15 cellular contexts compared by ENCODE assay signal in genomic region chr14:104867371-104868059, GRCh38. TPM values are rescaled to one million over a fixed set of nuclear protein-coding genes. Genes with fewer than 3 reads are reported as not detected.
A peak's percentile ranks its signal among the peaks of the same experiment; 100 is the strongest.
DNase-seq lines count a peak whose midpoint lies in the region; ATAC-seq, FAIRE-seq and TF ChIP-seq lines count a peak whose summit lies in the region.
"Had no signal": no experiment of that assay in that cellular context is flagged by ENCODE, and none has a peak within 500 bp of the region (broad histone marks: within the 10 kb centered on the region; RNA-seq: fewer than 3 reads in every experiment).

No MANE protein-coding gene starts in this region.

- H3K27ac ChIP-seq in H9 (ENCODE audit: insufficient read length, low read depth, low read length) = no peak overlapping the region
- H3K27ac ChIP-seq in H1 (ENCODE audit: low read depth, low read length) = no peak overlapping the region
- no peak overlapping the region for H3K27ac ChIP-seq in neuronal stem cell (replicated peaks; ENCODE audit: low read length)

- H3K79me1 ChIP-seq in H9 (ENCODE audit: insufficient read depth, low read depth, low read length, poor library complexity, severe bottlenecking) = no peaks in the 10 kb centered on the region
- peaks cover 31% of the 10 kb centered on the region for H3K79me1 ChIP-seq in H1 (ENCODE audit: low read depth, low read length)
- H3K79me1 ChIP-seq in neuronal stem cell (ENCODE audit: low read depth, low read length) = peaks cover 18% of the 10 kb centered on the region

- peaks cover 4% of the 10 kb centered on the region; the same call in 1 of the 2 replicates for H3K4me1 ChIP-seq in H9 (ENCODE audit: insufficient read depth, low read length)
- peaks cover 0 to 22% (median 13%) of the 10 kb centered on the region in 4 experiments; a peak in 6 of 7 replicates for H3K4me1 ChIP-seq in H1 (replicated peaks in 1 of 4; ENCODE audit: control insufficient read depth in 3 of 4, insufficient read depth in 4 of 4, low read length in 3 of 4)
- H3K4me1 ChIP-seq in neuronal stem cell (ENCODE audit: control insufficient read depth in 2 of 2, insufficient read depth in 1 of 2, low read depth in 1 of 2, low read length in 2 of 2) = peaks cover 6 to 12% of the 10 kb centered on the region in 2 donors

- no peak for TF ChIP-seq EP300 in H1 (IDR thresholded peaks at IDR 0.05; ENCODE audit: borderline replicate concordance in 1 of 2, low read depth in 2 of 2, low read length in 2 of 2)

- H2AFZ ChIP-seq in H9 (ENCODE audit: low read length) (no peak overlapping the region), H1 (ENCODE audit: low read length) (no peak overlapping the region), neuronal stem cell (ENCODE audit: low read length) (no peak overlapping the region)

- no peak overlapping the region for H2AK5ac ChIP-seq in H9 (ENCODE audit: insufficient read length, low read length)
- H2AK5ac ChIP-seq in H1 (ENCODE audit: low read depth, low read length) = no peak overlapping the region
- peak overlapping the region; percentile 92 for H2AK5ac ChIP-seq in neuronal stem cell (ENCODE audit: low read depth, low read length)

- peak; percentile 5 for DNase-seq in activated CD4-positive, alpha-beta T cell treated with anti-CD3 and anti-CD28 coated beads for 36 hours
- DNase-seq in activated CD4-positive, alpha-beta T cell treated with anti-CD3 and anti-CD28 coated beads for 48 hours = no peak
- no peak for DNase-seq in H9
- DNase-seq in H1 (ENCODE audit: low read depth in 1 of 2, low spot score in 2 of 2) = no peak
- DNase-seq in neuronal stem cell (ENCODE audit: low spot score) = no peak
- no peak for DNase-seq in D721Med (ENCODE audit: insufficient read length, low spot score)
- DNase-seq in amygdala (lab: John Stamatoyannopoulos, UW) = no peak
- no peak for DNase-seq in NCI-H2196 treated with DMSO at 0.1 percent for 48 hours (lab: John Stamatoyannopoulos, UW; ENCODE audit: unreplicated experiment)
- DNase-seq: activated CD4-positive, CD25-positive, alpha-beta regulatory T cell treated with anti-CD3 and anti-CD28 coated beads, Interleukin-2, amount 50 U/mL, for 72 hours; activated gamma-delta T cell treated with Interleukin-2 at 50 U/mL for 16 hours; DND-41; NCI-H187 had no signal

- H3K23ac ChIP-seq in H9 (ENCODE audit: insufficient read length, low read depth, low read length) (no peak overlapping the region), H1 (ENCODE audit: insufficient read length) (no peak overlapping the region), neuronal stem cell (ENCODE audit: low read depth, low read length, poor library complexity) (peak overlapping the region; percentile 85)

- no peak overlapping the region for H4K91ac ChIP-seq in H9 (ENCODE audit: insufficient read length, low read depth, low read length)
- no peak overlapping the region for H4K91ac ChIP-seq in H1 (replicated peaks; ENCODE audit: insufficient read length, low read length)
- no peak overlapping the region for H4K91ac ChIP-seq in neuronal stem cell (ENCODE audit: low read depth, low read length, poor library complexity)

- H2BK20ac ChIP-seq in H9 (ENCODE audit: low read depth, low read length, poor library complexity, severe bottlenecking) = no peak overlapping the region
- H2BK20ac ChIP-seq in H1 (ENCODE audit: low read length) = no peak overlapping the region

- no peaks in the 10 kb centered on the region for H4K20me1 ChIP-seq in H9 (ENCODE audit: control insufficient read depth, insufficient read depth, insufficient read length)
- peaks cover 31 to 46% of the 10 kb centered on the region in 2 experiments for H4K20me1 ChIP-seq in H1 (replicated peaks in 1 of 2; ENCODE audit: control insufficient read depth in 1 of 2, insufficient read depth in 2 of 2, low read length in 2 of 2)

- no peak for FAIRE-seq in H1 (lab: Jason Lieb, UNC)
- FAIRE-seq in D721Med (lab: Jason Lieb, UNC) = no peak
- FAIRE-seq: colon, K562 had no signal

- no peak for TF ChIP-seq RAD21 in H1 (IDR thresholded peaks at IDR 0.05 in 1 of 2, conservative IDR thresholded peaks at IDR 0.05 in 1 of 2; ENCODE audit: low read depth in 2 of 2, low read length in 2 of 2)

- H2BK12ac ChIP-seq in H9 (ENCODE audit: insufficient read length, low read depth, low read length) (no peak overlapping the region), H1 (ENCODE audit: low read depth, low read length) (peak overlapping the region; percentile 27; the same call in 1 of the 2 replicates), neuronal stem cell (ENCODE audit: low read length) (peak overlapping the region; percentile 41)

- H3K4me2 ChIP-seq in H9 (ENCODE audit: insufficient read depth, insufficient read length, low read length) (no peak overlapping the region), H1 (ENCODE audit: insufficient read depth in 1 of 2, low read depth in 2 of 2, low read length in 2 of 2) (no peak overlapping the region; a peak in 1 of 4 replicates), neuronal stem cell (ENCODE audit: insufficient read depth, low read length, poor library complexity, severe bottlenecking) (no peak overlapping the region)

- H3K9me3 Mint-ChIP-seq in activated CD4-positive, alpha-beta T cell treated with anti-CD3 and anti-CD28 coated beads for 36 hours (ENCODE audit: low read depth) = no peaks in the 10 kb centered on the region
- H3K9me3 Mint-ChIP-seq in H9 = no peaks in the 10 kb centered on the region; a peak in 2 of 5 replicates

- POLR2A ChIA-PET in activated CD4-positive, alpha-beta T cell treated with anti-CD3 and anti-CD28 coated beads for 36 hours (lab: Charles Lee) = no interaction called here
- POLR2A ChIA-PET in H1 (lab: Charles Lee; ENCODE audit: partially characterized antibody) = interaction anchor here (0.5 to 1.4 kb wide), 5 partner anchors 14 to 39 kb away, joined by 3 to 8 read pairs (median 4); no protein-coding TSS in a partner anchor

- H3K4ac ChIP-seq in H9 (ENCODE audit: low read depth, low read length) = no peak overlapping the region
- H3K4ac ChIP-seq in H1 (replicated peaks; ENCODE audit: insufficient read length, low read depth, low read length) = no peak overlapping the region
- H3K4ac ChIP-seq in neuronal stem cell (ENCODE audit: low read length) = no peak overlapping the region

- H3K9me3 ChIP-seq in H9 (ENCODE audit: control insufficient read depth, low read depth, low read length) (no peaks in the 10 kb centered on the region), H1 (ENCODE audit: insufficient read depth in 2 of 2, low read depth in 1 of 2, low read length in 1 of 2) (no peaks in the 10 kb centered on the region), neuronal stem cell (replicated peaks in 1 of 2; ENCODE audit: control insufficient read depth in 2 of 2, insufficient read depth in 1 of 2, low read depth in 1 of 2, low read length in 2 of 2) (no peaks in the 10 kb centered on the region)
- H3K9me3 ChIP-seq: HAP-1 had no signal

- TF ChIP-seq CTCF in H9 (conservative IDR thresholded peaks at IDR 0.05) (no peak), H1 (IDR thresholded peaks at IDR 0.05; ENCODE audit: control extremely low read depth in 1 of 3, insufficient read depth in 1 of 3, low read depth in 1 of 3, low read length in 3 of 3) (no peak), D721Med (IDR thresholded peaks at IDR 0.05; ENCODE audit: insufficient read depth, missing control alignments) (no peak)

- CTCF ChIA-PET in activated CD4-positive, alpha-beta T cell treated with anti-CD3 and anti-CD28 coated beads for 36 hours (lab: Charles Lee) = interaction anchor here (0.5 to 1.1 kb wide), 3 partner anchors 41 to 101 kb away, joined by 3 to 5 read pairs (median 3); no protein-coding TSS in a partner anchor
- CTCF ChIA-PET in H1 (lab: Charles Lee; ENCODE audit: partially characterized antibody) = interaction anchor here (0.6 to 2.3 kb wide), 10 partner anchors 9 to 103 kb away, joined by 3 to 9 read pairs (median 4); no protein-coding TSS in a partner anchor

- H3K9ac ChIP-seq in H9 (ENCODE audit: extremely low read depth, insufficient read length, low read length) (no peak overlapping the region), H1 (replicated peaks in 1 of 4; ENCODE audit: extremely low read depth in 1 of 4, low read depth in 3 of 4, low read length in 3 of 4) (no peak overlapping the region; a peak in 1 of 7 replicates), neuronal stem cell (ENCODE audit: low read depth, low read length, poor library complexity) (no peak overlapping the region)

- H3T11ph ChIP-seq in H9 (ENCODE audit: low read length) = no peak overlapping the region

- H3K23me2 ChIP-seq in H9 (ENCODE audit: insufficient read length, low read depth, low read length, poor library complexity, severe bottlenecking) (peaks cover 16% of the 10 kb centered on the region), H1 (ENCODE audit: low read depth, low read length) (peaks cover 29% of the 10 kb centered on the region; the same call in 1 of the 2 replicates)

- intact Hi-C loops in activated CD4-positive, alpha-beta T cell treated with anti-CD3 and anti-CD28 coated beads for 36 hours (cut with DNase I, micrococcal nuclease) = no loop called here

- no peaks in the 10 kb centered on the region for H3K36me3 Mint-ChIP-seq in activated CD4-positive, alpha-beta T cell treated with anti-CD3 and anti-CD28 coated beads for 36 hours (ENCODE audit: low read depth)
- H3K36me3 Mint-ChIP-seq in H9 (ENCODE audit: insufficient read depth in 1 of 3, low read depth in 3 of 3) = peaks cover 0 to 4% (median 2%) of the 10 kb centered on the region in 3 experiments; a peak in 3 of 7 replicates

- no peak overlapping the region for H3K4me3 Mint-ChIP-seq in activated CD4-positive, alpha-beta T cell treated with anti-CD3 and anti-CD28 coated beads for 36 hours
- peak overlapping the region; percentile 75 to 84; a peak in 4 of 5 replicates for H3K4me3 Mint-ChIP-seq in H9

- no peak overlapping the region for H2BK5ac ChIP-seq in H9 (ENCODE audit: insufficient read length, low read length)
- peak overlapping the region; percentile 24; the same call in 1 of the 2 replicates for H2BK5ac ChIP-seq in H1 (ENCODE audit: low read depth, low read length)
- H2BK5ac ChIP-seq in neuronal stem cell (ENCODE audit: low read length) = peak overlapping the region; percentile 66

- H3K14ac ChIP-seq in H9 (ENCODE audit: insufficient read depth, low read length) (no peak overlapping the region), H1 (ENCODE audit: insufficient read length) (no peak overlapping the region), neuronal stem cell (ENCODE audit: low read length) (peak overlapping the region; percentile 21)

- H4K8ac ChIP-seq in H9 (replicated peaks; ENCODE audit: insufficient read length, low read depth, low read length) (no peak overlapping the region), H1 (ENCODE audit: extremely low read depth, insufficient read depth, low read length) (peak overlapping the region; percentile 79; the same call in 1 of the 2 replicates), neuronal stem cell (ENCODE audit: low read depth, low read length) (no peak overlapping the region)

- no peak overlapping the region for H3K27ac Mint-ChIP-seq in activated CD4-positive, alpha-beta T cell treated with anti-CD3 and anti-CD28 coated beads for 36 hours
- no peak overlapping the region for H3K27ac Mint-ChIP-seq in H9

- H2BK120ac ChIP-seq in H9 (ENCODE audit: low read depth, low read length, poor library complexity, severe bottlenecking) (no peak overlapping the region), H1 (replicated peaks; ENCODE audit: low read depth, low read length) (no peak overlapping the region), neuronal stem cell (ENCODE audit: low read depth, low read length) (no peak overlapping the region)

- H3K27me3 Mint-ChIP-seq in activated CD4-positive, alpha-beta T cell treated with anti-CD3 and anti-CD28 coated beads for 36 hours = peaks cover 7% of the 10 kb centered on the region
- no peaks in the 10 kb centered on the region; the same call in none of the 2 replicates for H3K27me3 Mint-ChIP-seq in H9 (ENCODE audit: low read depth)

- H3K56ac ChIP-seq in H9 (ENCODE audit: insufficient read length, low read depth, low read length) (no peak overlapping the region), H1 (replicated peaks; ENCODE audit: insufficient read length, low read depth, low read length) (no peak overlapping the region)

- no peak for ATAC-seq in activated CD4-positive, alpha-beta T cell treated with anti-CD3 and anti-CD28 coated beads for 36 hours
- ATAC-seq: K562 had no signal

- H2BK15ac ChIP-seq in H9 (ENCODE audit: low read depth, low read length) = no peak overlapping the region
- peak overlapping the region; percentile 46; the same call in 1 of the 2 replicates for H2BK15ac ChIP-seq in H1 (ENCODE audit: low read length)
- H2BK15ac ChIP-seq in neuronal stem cell (ENCODE audit: low read length) = peak overlapping the region; percentile 49

- no CpG with 5 or more reads among the region's 6 CpGs for WGBS in H9 (ENCODE audit: extremely low coverage, insufficient read length, low lambda C conversion rate)
- WGBS in H1 (ENCODE audit: extremely low coverage in 1 of 2, insufficient coverage in 1 of 2, insufficient read length in 1 of 2, insufficient replicate concordance in 2 of 2, low coverage in 1 of 2, low lambda C conversion rate in 2 of 2, missing lambda C conversion rate in 1 of 2), 2 experiments = 86% methylated on average over 6 of the region's 6 CpGs; no CpG with 5 or more reads in 1 of the 2 experiments
- no CpG with 5 or more reads among the region's 6 CpGs for WGBS in neuronal stem cell (ENCODE audit: extremely low coverage in 2 of 2, insufficient read length in 2 of 2, insufficient replicate concordance in 1 of 2), 2 donors

- H3K79me2 ChIP-seq in H9 (ENCODE audit: insufficient read depth, low read length) (peaks cover 10% of the 10 kb centered on the region; the same call in 1 of the 2 replicates), H1 (ENCODE audit: control insufficient read depth in 1 of 2, insufficient read depth in 2 of 2, low read length in 2 of 2) (peaks cover 3 to 46% of the 10 kb centered on the region in 2 experiments)

- H4K5ac ChIP-seq in H9 (ENCODE audit: insufficient read length, low read depth, low read length) (no peak overlapping the region), H1 (ENCODE audit: insufficient read length, low read depth, low read length) (no peak overlapping the region)

- H3K4me1 Mint-ChIP-seq in activated CD4-positive, alpha-beta T cell treated with anti-CD3 and anti-CD28 coated beads for 36 hours = peaks cover 2% of the 10 kb centered on the region
- H3K4me1 Mint-ChIP-seq in H9 = peaks cover 8 to 25% of the 10 kb centered on the region in 2 experiments

- H3K36me3 ChIP-seq in H1 (ENCODE audit: control insufficient read depth in 2 of 4, insufficient read depth in 4 of 4, low read length in 3 of 4) = peaks cover 0 to 4% (median under 1%) of the 10 kb centered on the region in 4 experiments; a peak in 2 of 8 replicates
- H3K36me3 ChIP-seq in neuronal stem cell (replicated peaks in 1 of 2; ENCODE audit: control insufficient read depth in 2 of 2, insufficient read depth in 2 of 2, low read length in 2 of 2) = no peaks in the 10 kb centered on the region
- H3K36me3 ChIP-seq: HAP-1 had no signal

- TF ChIP-seq POLR2A in H1 (IDR thresholded peaks at IDR 0.05; ENCODE audit: control extremely low read depth in 1 of 2, low read depth in 2 of 2, low read length in 2 of 2) = no peak

- H3K27me3 ChIP-seq in H9 (ENCODE audit: insufficient read depth, low read length) = no peaks in the 10 kb centered on the region
- H3K27me3 ChIP-seq in H1 (replicated peaks in 1 of 4; ENCODE audit: control insufficient read depth in 3 of 4, extremely low read depth in 1 of 4, insufficient read depth in 3 of 4, low read length in 3 of 4) = no peaks in the 10 kb centered on the region
- H3K27me3 ChIP-seq in neuronal stem cell (ENCODE audit: control insufficient read depth in 3 of 3, insufficient read depth in 3 of 3, low read depth in 1 of 3, low read length in 3 of 3) = peaks cover 9 to 35% (median 29%) of the 10 kb centered on the region in 3 experiments

- H3K18ac ChIP-seq in H9 (ENCODE audit: insufficient read length, low read depth, low read length) = no peak overlapping the region
- H3K18ac ChIP-seq in H1 (ENCODE audit: extremely low read depth, low read length) = no peak overlapping the region
- peak overlapping the region; percentile 17 for H3K18ac ChIP-seq in neuronal stem cell (ENCODE audit: low read length)

- H3K4me3 ChIP-seq in H1 (ENCODE audit: extremely low read depth in 1 of 4, insufficient read depth in 2 of 4, low read depth in 3 of 4, low read length in 4 of 4) = no peak overlapping the region
- peak overlapping the region in 1 of 2 donors; percentile 7 for H3K4me3 ChIP-seq in neuronal stem cell (ENCODE audit: low read length in 2 of 2)
- H3K4me3 ChIP-seq: K562 had no signal

RNA-seq across cellular contexts. Expression of gene CEP170B, which starts 2.4 kb away (rescaled TPM):
- total RNA-seq in activated CD4-positive, alpha-beta T cell treated with anti-CD3 and anti-CD28 coated beads for 36 hours = 1 to 10 TPM; 3.9 to 4.0 TPM
- total RNA-seq in H9 (2021) = 28.5 and 28.8 TPM in 2 replicates
- 32.3 and 33.8 TPM in 2 replicates for total RNA-seq in H1 (2021; fragmentation: NEBNext Ultra II Directional; extraction: Animal tissue kit (Norgen Biotek cat#: 25700))
- 9.1 and 15.2 TPM in 2 replicates for polyA plus RNA-seq in H1 (2011; rRNA removed)
- 9.4 TPM for polyA plus RNA-seq in H1 (2011; cell fraction: cytosol; rRNA removed)
- 34.9 TPM for polyA plus RNA-seq in H1 (2011; cell fraction: nucleus; rRNA removed)
- polyA plus RNA-seq in H1 (2012, experiment 1 of 2) = 14.3 to 23.9 TPM (median 20.7 TPM) in 4 replicates
- 13.0 TPM for polyA plus RNA-seq in H1 (2012, experiment 2 of 2)
- polyA plus RNA-seq in H1 (2013, experiment 1 of 2) = 17.1 TPM
- 16.2 TPM for polyA plus RNA-seq in H1 (2013, experiment 2 of 2)
- 4.7 and 5.7 TPM in 2 replicates for polyA minus RNA-seq in H1 (2011; rRNA and poly(A)+ RNA removed)
- 11.5 TPM for polyA minus RNA-seq in H1 (2011; cell fraction: cytosol; rRNA and poly(A)+ RNA removed)
- 11.6 TPM for polyA minus RNA-seq in H1 (2011; cell fraction: nucleus; rRNA and poly(A)+ RNA removed)
- 12.3 TPM for polyA plus RNA-seq in neuronal stem cell (2013, experiment 1 of 2)
- 11.4 TPM for polyA plus RNA-seq in neuronal stem cell (2013, experiment 2 of 2)

RNA-seq across cellular contexts. Expression of gene PLD4, which starts 57.2 kb away (rescaled TPM):
- total RNA-seq in activated CD4-positive, alpha-beta T cell treated with anti-CD3 and anti-CD28 coated beads for 36 hours = not detected
- not detected in 2 replicates for total RNA-seq in H9 (2021)
- 0.04 TPM in 1 of 2 replicates, not detected in the other for total RNA-seq in H1 (2021; fragmentation: NEBNext Ultra II Directional; extraction: Animal tissue kit (Norgen Biotek cat#: 25700))
- polyA plus RNA-seq in H1 (2011; rRNA removed) = 0.05 and 0.06 TPM in 2 replicates
- 0.04 TPM for polyA plus RNA-seq in H1 (2011; cell fraction: cytosol; rRNA removed)
- polyA plus RNA-seq in H1 (2011; cell fraction: nucleus; rRNA removed) = 0.13 TPM
- 0.13 TPM in 1 of 4 replicates, not detected in the others for polyA plus RNA-seq in H1 (2012, experiment 1 of 2)
- not detected for polyA plus RNA-seq in H1 (2012, experiment 2 of 2)
- polyA plus RNA-seq in H1 (2013, experiment 1 of 2) = 0.04 TPM
- 0.02 TPM for polyA plus RNA-seq in H1 (2013, experiment 2 of 2)
- 0.06 and 0.10 TPM in 2 replicates for polyA minus RNA-seq in H1 (2011; rRNA and poly(A)+ RNA removed)
- polyA minus RNA-seq in H1 (2011; cell fraction: cytosol; rRNA and poly(A)+ RNA removed) = not detected
- 0.20 TPM for polyA minus RNA-seq in H1 (2011; cell fraction: nucleus; rRNA and poly(A)+ RNA removed)
- polyA plus RNA-seq in neuronal stem cell (2013, experiment 1 of 2) = 0.04 TPM
- polyA plus RNA-seq in neuronal stem cell (2013, experiment 2 of 2) = 0.03 TPM
- polyA plus RNA-seq: K562 had no signal
